ENCODE assay signal across 1 cellular context in genomic region chr22:18001040-18001893, GRCh38.
TF ChIP-seq lines count a peak whose summit lies in the region.

No MANE protein-coding gene starts in this region.

TF ChIP-seq in K562, 482 proteins besides CTCF, POLR2A, EP300 and RAD21 (continued from another document and continues in another):
- no peak for TF ChIP-seq ZNF398 (CRISPR knock-in tag; IDR thresholded peaks at IDR 0.05)
- peak; percentile 17; the same call in 1 of the 2 replicates for TF ChIP-seq TEAD4 (IDR thresholded peaks at IDR 0.05; ENCODE audit: low read length)
- TF ChIP-seq TEAD4 (CRISPR knock-in tag; IDR thresholded peaks at IDR 0.05; ENCODE audit: borderline replicate concordance), result 0 out of 2 replicates have a peak, but pooled peaks have one; percentile 16
- no peak for TF ChIP-seq ELF1 (tag; IDR thresholded peaks at IDR 0.05)
- TF ChIP-seq TAL1 (IDR thresholded peaks at IDR 0.05), result no peak
- no peak for TF ChIP-seq ZNF282 (CRISPR knock-in tag; IDR thresholded peaks at IDR 0.05)
- TF ChIP-seq MYC (IDR thresholded peaks at IDR 0.05; ENCODE audit: low read depth, low read length), result peak; percentile 86
- no peak; the same call in 1 of the 2 replicates for TF ChIP-seq MYC (CRISPR knock-in tag; IDR thresholded peaks at IDR 0.05; ENCODE audit: borderline replicate concordance, low read depth)
- TF ChIP-seq CEBPZ (IDR thresholded peaks at IDR 0.05; ENCODE audit: borderline replicate concordance, low read depth, low read length), result no peak
- no peak for TF ChIP-seq TEAD2 (tag; IDR thresholded peaks at IDR 0.05)
- no peak for TF ChIP-seq ZNF717 (CRISPR knock-in tag; IDR thresholded peaks at IDR 0.05)
- 0 out of 2 replicates have a peak, but pooled peaks have one; percentile 38 for TF ChIP-seq ZNF766 (CRISPR knock-in tag; conservative IDR thresholded peaks at IDR 0.05)
- no peak for TF ChIP-seq DDX20 (tag; IDR thresholded peaks at IDR 0.05; ENCODE audit: low read depth)
- no peak for TF ChIP-seq ZNF174 (CRISPR knock-in tag; IDR thresholded peaks at IDR 0.05)
- no peak for TF ChIP-seq HMBOX1 (IDR thresholded peaks at IDR 0.05)
- 0 out of 2 replicates have a peak, but pooled peaks have one; percentile 17 for TF ChIP-seq AFF4 (CRISPR knock-in tag; IDR thresholded peaks at IDR 0.05)
- no peak for TF ChIP-seq ZNF584 (CRISPR knock-in tag; IDR thresholded peaks at IDR 0.05; ENCODE audit: low read depth)
- peak; percentile 45; the same call in 1 of the 2 replicates for TF ChIP-seq ATF3 (IDR thresholded peaks at IDR 0.05)
- no peak for TF ChIP-seq ATF3 (CRISPR knock-in tag; conservative IDR thresholded peaks at IDR 0.05)
- no peak for TF ChIP-seq ELF4 (CRISPR knock-in tag; IDR thresholded peaks at IDR 0.05)
- TF ChIP-seq DIDO1 (tag; IDR thresholded peaks at IDR 0.05; ENCODE audit: low read depth), result no peak
- TF ChIP-seq MYBL2 (IDR thresholded peaks at IDR 0.05; ENCODE audit: low read depth), result peak; percentile 89
- TF ChIP-seq MYBL2 (CRISPR knock-in tag; IDR thresholded peaks at IDR 0.05; ENCODE audit: borderline replicate concordance), result no peak
- no peak for TF ChIP-seq NR2C2 (CRISPR knock-in tag; IDR thresholded peaks at IDR 0.05)
- peak; percentile 75 for TF ChIP-seq NR2C2 (tag; IDR thresholded peaks at IDR 0.05)
- no peak for TF ChIP-seq MITF (IDR thresholded peaks at IDR 0.05)
- TF ChIP-seq ZNF586 (CRISPR knock-in tag; conservative IDR thresholded peaks at IDR 0.05), result no peak
- no peak for TF ChIP-seq SLC30A9 (CRISPR knock-in tag; IDR thresholded peaks at IDR 0.05)
- TF ChIP-seq CAMTA2 (CRISPR knock-in tag; conservative IDR thresholded peaks at IDR 0.05), result no peak
- no peak for TF ChIP-seq SREBF2 (CRISPR knock-in tag; IDR thresholded peaks at IDR 0.05)
- no peak for TF ChIP-seq CGGBP1 (CRISPR knock-in tag; IDR thresholded peaks at IDR 0.05)
- TF ChIP-seq BDP1 (IDR thresholded peaks at IDR 0.05; ENCODE audit: insufficient read depth, insufficient read length), result no peak
- TF ChIP-seq RFX5 (IDR thresholded peaks at IDR 0.05; ENCODE audit: low read depth, low read length), result 0 out of 2 replicates have a peak, but pooled peaks have one; percentile 6
- TF ChIP-seq GABPB2 (CRISPR knock-in tag; conservative IDR thresholded peaks at IDR 0.05), result no peak
- TF ChIP-seq BRCA1 (IDR thresholded peaks at IDR 0.05), result no peak
- no peak for TF ChIP-seq BRCA1 (CRISPR knock-in tag; IDR thresholded peaks at IDR 0.05)
- peak; percentile 58 for TF ChIP-seq USF1 (CRISPR knock-in tag; IDR thresholded peaks at IDR 0.05)
- TF ChIP-seq ZNF76 (CRISPR knock-in tag; IDR thresholded peaks at IDR 0.05; ENCODE audit: borderline replicate concordance), result peak; percentile 75; the same call in 1 of the 2 replicates
- TF ChIP-seq TEAD1 (CRISPR knock-in tag; IDR thresholded peaks at IDR 0.05), result peak in 1 of 2 experiments; percentile 69; a peak in 2 of 4 replicates
- peak; percentile 73 for TF ChIP-seq SP2 (IDR thresholded peaks at IDR 0.05; ENCODE audit: extremely low read depth, low read depth, low read length, poor library complexity, severe bottlenecking)
- TF ChIP-seq PKNOX1 (IDR thresholded peaks at IDR 0.05), result peak; percentile 95
- TF ChIP-seq FOXP1 (CRISPR knock-in tag; IDR thresholded peaks at IDR 0.05), result peak; percentile 82; the same call in 1 of the 2 replicates
- TF ChIP-seq ZBTB17 (CRISPR knock-in tag; IDR thresholded peaks at IDR 0.05), result no peak
- TF ChIP-seq MCM7 (IDR thresholded peaks at IDR 0.05), result no peak
- no peak; a peak in 1 of 4 replicates for TF ChIP-seq ZMIZ1 (IDR thresholded peaks at IDR 0.05; ENCODE audit: low read depth in 2 of 2, low read length in 2 of 2)
- TF ChIP-seq YY1 (IDR thresholded peaks at IDR 0.05; ENCODE audit: borderline replicate concordance in 1 of 3, control insufficient read depth in 1 of 3, extremely low read depth in 1 of 3, insufficient read depth in 3 of 3, insufficient read length in 1 of 3, insufficient replicate concordance in 2 of 3, low read depth in 1 of 3, low read length in 2 of 3), result peak in 2 of 3 experiments; percentile 45 to 59
- TF ChIP-seq BRD9 (IDR thresholded peaks at IDR 0.05; ENCODE audit: low read depth, partially characterized antibody), result no peak
